Comparison of ENCODE assay signal across 27 cellular contexts in the genomic region with DNA sequence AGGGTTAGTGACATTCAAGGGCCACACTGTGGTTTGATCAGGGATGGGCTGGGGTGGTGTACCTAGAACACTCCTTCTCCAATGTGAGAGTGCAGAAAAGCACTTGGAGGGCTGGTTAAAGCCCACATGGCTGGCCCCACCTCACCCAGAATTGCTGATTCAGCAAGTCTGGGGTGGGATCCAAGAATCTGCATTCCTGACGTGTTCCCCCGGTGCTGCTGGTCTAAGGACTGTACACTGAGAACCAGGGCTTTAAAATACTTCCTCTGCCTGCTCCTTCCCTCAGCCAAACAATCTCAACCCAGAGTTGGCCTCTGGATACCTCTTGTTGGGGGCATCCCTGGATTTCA. TPM values are rescaled to one million over a fixed set of nuclear protein-coding genes. Genes with fewer than 3 reads are reported as not detected.
"Had no signal": no experiment of that assay in that cellular context is flagged by ENCODE, and none has a peak within 500 bp of the region (broad histone marks: within the 10 kb centered on the region; RNA-seq: fewer than 3 reads in every experiment).

No MANE protein-coding gene starts in this region.

- ATAC-seq: activated CD8-positive, alpha-beta T cell treated with anti-CD3 and anti-CD28 coated beads, Interleukin-2, amount 10 ng/mL, durations not matched to agents 7 days and 5 days; effector memory CD8-positive, alpha-beta T cell; left lung; naive thymus-derived CD4-positive, alpha-beta T cell; upper lobe of right lung had no signal

- H3K79me2 ChIP-seq: hepatocyte had no signal

- FAIRE-seq: colon, frontal cortex had no signal

- H3K27me3 ChIP-seq: ascending aorta, brain microvascular endothelial cell, esophagus muscularis mucosa, hepatocyte, upper lobe of right lung had no signal

- H3K27ac ChIP-seq: ascending aorta, brain microvascular endothelial cell, hepatocyte, left lung, upper lobe of right lung, WERI-Rb-1 had no signal

- H3K4me2 ChIP-seq: hepatocyte had no signal

- H3K4me3 ChIP-seq: ascending aorta, esophagus muscularis mucosa, hepatocyte, left lung, lung, upper lobe of right lung had no signal

- H3K9me3 ChIP-seq: ascending aorta, esophagus muscularis mucosa, left lung, upper lobe of right lung had no signal

- DNase-seq: activated CD4-positive, alpha-beta T cell treated with anti-CD3 and anti-CD28 coated beads, Interleukin-2, amount 10 ng/mL, durations not matched to agents 7 days and 5 days; activated CD4-positive, CD25-positive, alpha-beta regulatory T cell treated with anti-CD3 and anti-CD28 coated beads, Interleukin-2, amount 50 U/mL, for 72 hours; activated CD8-positive, alpha-beta T cell treated with anti-CD3 and anti-CD28 coated beads, Interleukin-2, amount 10 ng/mL, durations not matched to agents 7 days and 5 days; activated gamma-delta T cell treated with Interleukin-2 at 50 U/mL for 16 hours; activated T-cell treated with anti-CD3 and anti-CD28 coated beads, Interleukin-2, amount 50 U/mL, for 1 hour; brain microvascular endothelial cell; central memory CD4-positive, alpha-beta T cell; effector memory CD8-positive, alpha-beta T cell; immature natural killer cell; left lung; naive thymus-derived CD4-positive, alpha-beta T cell; stimulated activated CD4-positive, alpha-beta T cell treated with anti-CD3 and anti-CD28 coated beads, Interleukin-4, amount 100 ng/mL, for 1 hour; stimulated activated naive CD4-positive, alpha-beta T cell; upper lobe of right lung; WERI-Rb-1 had no signal

- H3K36me3 ChIP-seq: ascending aorta, brain microvascular endothelial cell, esophagus muscularis mucosa, left lung, upper lobe of right lung, WERI-Rb-1 had no signal

RNA-seq across cellular contexts. Expression of a gene that starts 13.4 kb away (rescaled TPM):
- total RNA-seq: activated CD4-positive, alpha-beta T cell treated with anti-CD3 and anti-CD28 coated beads, Interleukin-2, amount 10 ng/mL, durations not matched to agents 7 days and 5 days; activated CD8-positive, alpha-beta T cell treated with anti-CD3 and anti-CD28 coated beads, Interleukin-2, amount 10 ng/mL, durations not matched to agents 7 days and 5 days; ascending aorta; dermis microvascular lymphatic vessel endothelial cell; esophagus muscularis mucosa; frontal cortex; hepatocyte; kidney epithelial cell; left lung; mesenteric fat pad; naive thymus-derived CD4-positive, alpha-beta T cell; posterior vena cava; renal cortical epithelial cell; T-helper 2 cell treated with Interferon-gamma antibody and Interleukin-4, amounts not matched to agents 100 ng/mL and 5 ng/mL, for 36 hours had no signal
- polyA plus RNA-seq: hepatocyte; immature natural killer cell; lung; naive thymus-derived CD4-positive, alpha-beta T cell had no signal

RNA-seq across cellular contexts. Expression of a gene that starts 50.5 kb away (rescaled TPM):
- total RNA-seq: ascending aorta had no signal
- polyA plus RNA-seq: naive thymus-derived CD4-positive, alpha-beta T cell had no signal
